ENCODE assay signal across 19 cellular contexts in genomic region chr15:69946870-69947269, GRCh38.
DNase-seq lines count a peak whose midpoint lies in the region; ATAC-seq and TF ChIP-seq lines count a peak whose summit lies in the region.
"Had no signal": no experiment of that assay in that cellular context is flagged by ENCODE, and none has a peak within 500 bp of the region (broad histone marks: within the 10 kb centered on the region; RNA-seq: fewer than 3 reads in every experiment).

No MANE protein-coding gene starts in this region.

- H3K4me1 ChIP-seq in BE2C = no peaks in the 10 kb centered on the region
- H3K4me1 ChIP-seq in OCI-LY7 (ENCODE audit: insufficient read depth, low read length, poor library complexity, severe bottlenecking) = no peaks in the 10 kb centered on the region
- H3K4me1 ChIP-seq: Caco-2 had no signal

- H3K9me3 ChIP-seq in BE2C (no peaks in the 10 kb centered on the region), OCI-LY7 (ENCODE audit: low read length) (no peaks in the 10 kb centered on the region)
- H3K9me3 ChIP-seq: Caco-2 had no signal

- in situ Hi-C loops in brain microvascular endothelial cell (cut with HindIII; ENCODE audit: low pct_ligation_motif_present, low sequenced_read_pairs) = no loop called here

- no peak overlapping the region for H3K4me3 ChIP-seq in BE2C (ENCODE audit: low read depth, low read length)
- H3K4me3 ChIP-seq in GM12864 (ENCODE audit: low read depth, low read length) = no peak overlapping the region
- H3K4me3 ChIP-seq in OCI-LY7 (ENCODE audit: low read depth, low read length, poor library complexity, severe bottlenecking) = no peak overlapping the region
- no peak overlapping the region for H3K4me3 ChIP-seq in brain microvascular endothelial cell (ENCODE audit: low read depth, low read length)
- H3K4me3 ChIP-seq: GM12878 had no signal

- no peak for ATAC-seq in activated CD8-positive, alpha-beta T cell treated with anti-CD3 and anti-CD28 coated beads for 36 hours
- ATAC-seq: GM12878, HCT116, HepG2 had no signal

- no TSS peak for BruUV-seq in OCI-LY7 (replicated peaks; lab: Mats Ljungman, UMichigan)

- TF ChIP-seq CTCF in BE2C (IDR thresholded peaks at IDR 0.05; ENCODE audit: low read depth, low read length) (0 out of 2 replicates have a peak, but pooled peaks have one; percentile 2), GM12864 (IDR thresholded peaks at IDR 0.05; ENCODE audit: low read depth, low read length, missing control alignments) (peak; percentile 10), OCI-LY7 (conservative IDR thresholded peaks at IDR 0.05; ENCODE audit: low read length) (peak; percentile 27; the same call in 1 of the 2 replicates), brain microvascular endothelial cell (IDR thresholded peaks at IDR 0.05; ENCODE audit: low read depth, low read length, missing control alignments) (peak; percentile 19)
- no peak for TF ChIP-seq CTCF in activated CD8-positive, alpha-beta T cell treated with anti-CD3 and anti-CD28 coated beads for 36 hours (IDR thresholded peaks at IDR 0.05)

- no peak overlapping the region for H3K4me2 ChIP-seq in OCI-LY7 (ENCODE audit: low read length)

- DNase-seq in BE2C = no peak
- DNase-seq in GM12864 (ENCODE audit: low read depth) = no peak
- peak; percentile 6 for DNase-seq in OCI-LY7 (ENCODE audit: low spot score)
- DNase-seq in brain microvascular endothelial cell = no peak
- DNase-seq in NAMALWA (ENCODE audit: low spot score) = no peak
- DNase-seq in activated CD8-positive, alpha-beta T cell treated with anti-CD3 and anti-CD28 coated beads for 36 hours = no peak
- DNase-seq in activated CD4-positive, alpha-beta T cell treated with anti-CD3 and anti-CD28 coated beads for 4 hours = no peak
- DNase-seq: ACHN; Caco-2; CD4-positive, alpha-beta T cell; GOT3; H7; HFFc6; KG1 had no signal

- H3K4me1 Mint-ChIP-seq in activated CD8-positive, alpha-beta T cell treated with anti-CD3 and anti-CD28 coated beads for 36 hours (ENCODE audit: low read depth) = no peaks in the 10 kb centered on the region

- no peaks in the 10 kb centered on the region for H3K9me3 Mint-ChIP-seq in activated CD8-positive, alpha-beta T cell treated with anti-CD3 and anti-CD28 coated beads for 36 hours
- H3K9me3 Mint-ChIP-seq: CD4-positive, alpha-beta T cell; HFFc6; IgD-negative memory B cell had no signal

- intact Hi-C loops in OCI-LY7 (cut with micrococcal nuclease; ENCODE audit: unreplicated experiment) = no loop called here
- intact Hi-C loops in activated CD8-positive, alpha-beta T cell treated with anti-CD3 and anti-CD28 coated beads for 36 hours (cut with micrococcal nuclease) = no loop called here

- no peak overlapping the region for H3K27ac Mint-ChIP-seq in activated CD8-positive, alpha-beta T cell treated with anti-CD3 and anti-CD28 coated beads for 36 hours
- H3K27ac Mint-ChIP-seq: CD4-positive, alpha-beta T cell; HFFc6 had no signal

- no peaks in the 10 kb centered on the region for H3K36me3 Mint-ChIP-seq in activated CD8-positive, alpha-beta T cell treated with anti-CD3 and anti-CD28 coated beads for 36 hours (ENCODE audit: low read depth)

- H3K36me3 ChIP-seq in BE2C = no peaks in the 10 kb centered on the region
- no peaks in the 10 kb centered on the region for H3K36me3 ChIP-seq in OCI-LY7 (ENCODE audit: insufficient read depth, low read length)
- H3K36me3 ChIP-seq in brain microvascular endothelial cell (replicated peaks) = no peaks in the 10 kb centered on the region

- peaks cover 4% of the 10 kb centered on the region for H3K27me3 Mint-ChIP-seq in activated CD8-positive, alpha-beta T cell treated with anti-CD3 and anti-CD28 coated beads for 36 hours
- H3K27me3 Mint-ChIP-seq: CD4-positive, alpha-beta T cell; IgD-negative memory B cell had no signal

- H3K27ac ChIP-seq in OCI-LY7 (ENCODE audit: low read depth, low read length, poor library complexity, severe bottlenecking) (no peak overlapping the region), brain microvascular endothelial cell (no peak overlapping the region)
- H3K27ac ChIP-seq: C4-2B had no signal

- no peak overlapping the region for H3K4me3 Mint-ChIP-seq in activated CD8-positive, alpha-beta T cell treated with anti-CD3 and anti-CD28 coated beads for 36 hours
- H3K4me3 Mint-ChIP-seq: CD4-positive, alpha-beta T cell; HFFc6; IgD-negative memory B cell had no signal

- H3K79me2 ChIP-seq in OCI-LY7 (ENCODE audit: insufficient read depth, low read depth, low read length) = no peaks in the 10 kb centered on the region

- POLR2A ChIA-PET in OCI-LY7 (lab: Charles Lee) = interaction anchor here (1.2 kb wide), 1 partner anchor 12 kb away, joined by 4 read pairs; no protein-coding TSS in a partner anchor
- POLR2A ChIA-PET in activated CD8-positive, alpha-beta T cell treated with anti-CD3 and anti-CD28 coated beads for 36 hours (lab: Charles Lee) = no interaction called here

- CTCF ChIA-PET in OCI-LY7 (lab: Charles Lee; ENCODE audit: unreplicated experiment) = no interaction called here
- CTCF ChIA-PET in activated CD8-positive, alpha-beta T cell treated with anti-CD3 and anti-CD28 coated beads for 36 hours (lab: Charles Lee) = interaction anchor here (1.0 kb wide), 1 partner anchor 218 kb away, joined by 3 read pairs; no protein-coding TSS in a partner anchor

- H4K20me1 ChIP-seq in OCI-LY7 (ENCODE audit: insufficient read depth, low read length) = no peaks in the 10 kb centered on the region

- H2AFZ ChIP-seq in OCI-LY7 (ENCODE audit: low read length) = no peak overlapping the region

- H3K27me3 ChIP-seq in BE2C (no peaks in the 10 kb centered on the region), brain microvascular endothelial cell (replicated peaks) (peaks cover 3% of the 10 kb centered on the region)

- no peaks in the 10 kb centered on the region for H3K9me2 ChIP-seq in OCI-LY7 (ENCODE audit: insufficient read depth, low read length)
